Comparison of ENCODE assay signal across 1 cellular context in genomic region chr5:68287976-68288755, GRCh38.
TF ChIP-seq lines count a peak whose summit lies in the region.

No MANE protein-coding gene starts in this region.

TF ChIP-seq in K562, 482 proteins besides CTCF, POLR2A, EP300 and RAD21 (continued from another document):
- TF ChIP-seq CHD7 (IDR thresholded peaks at IDR 0.05; ENCODE audit: low read depth, low read length) (no peak), SMAD1 (IDR thresholded peaks at IDR 0.05; ENCODE audit: low read depth, low read length, partially characterized antibody) (no peak), AFF4 (CRISPR knock-in tag; IDR thresholded peaks at IDR 0.05) (no peak), ESRRA (IDR thresholded peaks at IDR 0.05; ENCODE audit: borderline replicate concordance, low read depth) (no peak), HNRNPUL1 (IDR thresholded peaks at IDR 0.05; ENCODE audit: low read length) (no peak), RBFOX2 (IDR thresholded peaks at IDR 0.05; ENCODE audit: low read depth, low read length) (0 out of 2 replicates have a peak, but pooled peaks have one; percentile 22), RHOXF2B (CRISPR knock-in tag; conservative IDR thresholded peaks at IDR 0.05) (no peak), ZNF384 (IDR thresholded peaks at IDR 0.05; ENCODE audit: low read depth, low read length) (0 out of 2 replicates have a peak, but pooled peaks have one; percentile 9), SLC30A9 (CRISPR knock-in tag; IDR thresholded peaks at IDR 0.05) (no peak), TCFL5 (CRISPR knock-in tag; conservative IDR thresholded peaks at IDR 0.05) (no peak), TFAP4 (CRISPR knock-in tag; IDR thresholded peaks at IDR 0.05; ENCODE audit: borderline replicate concordance) (no peak), EGR1 (conservative IDR thresholded peaks at IDR 0.05) (0 out of 2 replicates have a peak, but pooled peaks have one; percentile 7), MAFG (tag; conservative IDR thresholded peaks at IDR 0.05) (peak; percentile 86), HNRNPLL (IDR thresholded peaks at IDR 0.05; ENCODE audit: low read depth, low read length, poor library complexity, severe bottlenecking) (no peak), C11orf30 (IDR thresholded peaks at IDR 0.05; ENCODE audit: low read depth) (peak; percentile 93), KDM4B (IDR thresholded peaks at IDR 0.05; ENCODE audit: borderline replicate concordance in 2 of 2, low read depth in 1 of 2) (no peak), ZNF316 (IDR thresholded peaks at IDR 0.05) (peak; percentile 94), MAFK (IDR thresholded peaks at IDR 0.05; ENCODE audit: low read length) (peak; percentile 89)
TF ChIP-seq in K562: peak in this region for 9.
